23 cellular contexts compared by ENCODE assay signal in genomic region chr1:234402939-234403338, GRCh38. TPM values are rescaled to one million over a fixed set of nuclear protein-coding genes. Genes with fewer than 3 reads are reported as not detected.
DNase-seq lines count a peak whose midpoint lies in the region; ATAC-seq and TF ChIP-seq lines count a peak whose summit lies in the region.
"Had no signal": no experiment of that assay in that cellular context is flagged by ENCODE, and none has a peak within 500 bp of the region (broad histone marks: within the 10 kb centered on the region; RNA-seq: fewer than 3 reads in every experiment).

No MANE protein-coding gene starts in this region.

- no peak overlapping the region for H3K27ac ChIP-seq in CD8-positive, alpha-beta memory T cell (ENCODE audit: low read depth, low read length)
- H3K27ac ChIP-seq in spleen, result no peak overlapping the region
- H3K27ac ChIP-seq: body of pancreas, KMS-11, left lung, SK-N-MC, testis, vagina had no signal

- TF ChIP-seq POLR2A in spleen (IDR thresholded peaks at IDR 0.05), result no peak

- H3K4me1 Mint-ChIP-seq in activated T-cell treated with anti-CD3 and anti-CD28 coated beads, Interleukin-2, amount 50 U/mL, for 72 hours (ENCODE audit: low read depth), result peaks cover 79% of the 10 kb centered on the region
- peaks cover 38 to 46% (median 39%) of the 10 kb centered on the region in 3 donors for H3K4me1 Mint-ChIP-seq in CD8-positive, alpha-beta memory T cell
- H3K4me1 Mint-ChIP-seq in neural crest cell, result no peaks in the 10 kb centered on the region
- peaks cover 17 to 35% of the 10 kb centered on the region in 2 donors for H3K4me1 Mint-ChIP-seq in stimulated activated naive B cell treated with anti-CD40 and anti-IgM and Interleukin-4, amounts not matched to agents 10 μg/mL and 1 μg/mL and 100 μg/mL, for 72 hours

- H3K4me3 Mint-ChIP-seq in activated T-cell treated with anti-CD3 and anti-CD28 coated beads, Interleukin-2, amount 50 U/mL, for 72 hours, result peak overlapping the region; percentile 2 to 5
- H3K4me3 Mint-ChIP-seq in CD8-positive, alpha-beta memory T cell, result peak overlapping the region in 2 of 7 donors; percentile 21 to 54
- no peak overlapping the region for H3K4me3 Mint-ChIP-seq in neural crest cell
- H3K4me3 Mint-ChIP-seq in stimulated activated naive B cell treated with anti-CD40 and anti-IgM and Interleukin-4, amounts not matched to agents 10 μg/mL and 1 μg/mL and 100 μg/mL, for 72 hours, result no peak overlapping the region

- H3K9me3 Mint-ChIP-seq in activated T-cell treated with anti-CD3 and anti-CD28 coated beads, Interleukin-2, amount 50 U/mL, for 72 hours, result no peaks in the 10 kb centered on the region
- H3K9me3 Mint-ChIP-seq in CD8-positive, alpha-beta memory T cell, result no peaks in the 10 kb centered on the region
- peaks cover 0 to 4% of the 10 kb centered on the region in 2 donors for H3K9me3 Mint-ChIP-seq in activated naive CD4-positive, alpha-beta T cell treated with anti-CD3 and anti-CD28 coated beads, Interleukin-2, amount 50 U/mL, for 72 hours
- no peaks in the 10 kb centered on the region for H3K9me3 Mint-ChIP-seq in neural crest cell
- no peaks in the 10 kb centered on the region for H3K9me3 Mint-ChIP-seq in stimulated activated naive B cell treated with anti-CD40 and anti-IgM and Interleukin-4, amounts not matched to agents 10 μg/mL and 1 μg/mL and 100 μg/mL, for 72 hours

- POLR2A ChIA-PET in CD8-positive, alpha-beta memory T cell (lab: Charles Lee), result no interaction called here

- 85 to 95% (median 88%) methylated on average over 3 of the region's 3 CpGs for WGBS in spleen, 5 donors

- CTCF ChIA-PET in CD8-positive, alpha-beta memory T cell (lab: Charles Lee), result no interaction called here

- intact Hi-C loops in spleen (cut with DNase I; ENCODE audit: low total_unique reads), result no loop called here

- H3K27ac Mint-ChIP-seq in activated T-cell treated with anti-CD3 and anti-CD28 coated beads, Interleukin-2, amount 50 U/mL, for 72 hours, result peak overlapping the region; percentile 58
- peak overlapping the region in 7 of 8 donors; percentile 13 to 83 (median 47) for H3K27ac Mint-ChIP-seq in CD8-positive, alpha-beta memory T cell
- peak overlapping the region; percentile 34 to 63 for H3K27ac Mint-ChIP-seq in activated naive CD4-positive, alpha-beta T cell treated with anti-CD3 and anti-CD28 coated beads, Interleukin-2, amount 50 U/mL, for 72 hours
- peak overlapping the region; percentile 3 for H3K27ac Mint-ChIP-seq in neural crest cell (ENCODE audit: unreplicated experiment)
- no peak overlapping the region for H3K27ac Mint-ChIP-seq in stimulated activated naive B cell treated with anti-CD40 and anti-IgM and Interleukin-4, amounts not matched to agents 10 μg/mL and 1 μg/mL and 100 μg/mL, for 72 hours

- no peaks in the 10 kb centered on the region for H3K27me3 ChIP-seq in CD8-positive, alpha-beta memory T cell (ENCODE audit: insufficient read depth, low read length, poor library complexity, severe bottlenecking)
- no peaks in the 10 kb centered on the region for H3K27me3 ChIP-seq in spleen (replicated peaks in 1 of 7)
- H3K27me3 ChIP-seq: body of pancreas, left lung, testis, vagina had no signal

- TF ChIP-seq CTCF in neural crest cell (conservative IDR thresholded peaks at IDR 0.05), result no peak
- no peak for TF ChIP-seq CTCF in spleen (IDR thresholded peaks at IDR 0.05 in 8 of 11, conservative IDR thresholded peaks at IDR 0.05 in 3 of 11)

- peaks cover 62% of the 10 kb centered on the region for H3K4me1 ChIP-seq in CD8-positive, alpha-beta memory T cell (ENCODE audit: insufficient read depth, low read length)
- H3K4me1 ChIP-seq in spleen, result peaks cover 7 to 43% (median 19%) of the 10 kb centered on the region in 6 donors
- H3K4me1 ChIP-seq: body of pancreas, testis, vagina had no signal

- no peak for DNase-seq in activated T-cell treated with anti-CD3 and anti-CD28 coated beads, Interleukin-2, amount 50 U/mL, for 72 hours
- no peak for DNase-seq in activated T-cell treated with anti-CD3 and anti-CD28 coated beads, Interleukin-2, amount 50 U/mL, for 48 hours
- no peak for DNase-seq in CD8-positive, alpha-beta memory T cell
- DNase-seq in activated naive CD4-positive, alpha-beta T cell treated with anti-CD3 and anti-CD28 coated beads, Interleukin-2, amount 50 U/mL, for 72 hours (ENCODE audit: low spot score in 2 of 2), result no peak
- DNase-seq in neural crest cell (ENCODE audit: low read depth, low spot score) (no peak), spleen (no peak)
- DNase-seq in stimulated activated naive B cell treated with anti-CD40 and anti-IgM and Interleukin-4, amounts not matched to agents 10 μg/mL and 1 μg/mL and 100 μg/mL, for 72 hours, result no peak
- DNase-seq: activated CD8-positive, alpha-beta memory T cell treated with anti-CD3 and anti-CD28 coated beads, Interleukin-2, amount 50 U/mL, for 4 hours; DND-41; foreskin fibroblast; left lung; midbrain; NCI-H146; NCI-H2171; posterior cingulate gyrus; RPMI8226; T1000; testis had no signal

- no peaks in the 10 kb centered on the region for H3K27me3 Mint-ChIP-seq in activated T-cell treated with anti-CD3 and anti-CD28 coated beads, Interleukin-2, amount 50 U/mL, for 72 hours (ENCODE audit: low read depth)
- H3K27me3 Mint-ChIP-seq in CD8-positive, alpha-beta memory T cell, result no peaks in the 10 kb centered on the region
- H3K27me3 Mint-ChIP-seq in neural crest cell (ENCODE audit: low read depth), result no peaks in the 10 kb centered on the region
- no peaks in the 10 kb centered on the region for H3K27me3 Mint-ChIP-seq in stimulated activated naive B cell treated with anti-CD40 and anti-IgM and Interleukin-4, amounts not matched to agents 10 μg/mL and 1 μg/mL and 100 μg/mL, for 72 hours

- no peak overlapping the region for H3K4me3 ChIP-seq in CD8-positive, alpha-beta memory T cell (ENCODE audit: low read length)
- H3K4me3 ChIP-seq in spleen, result no peak overlapping the region
- H3K4me3 ChIP-seq: body of pancreas, left lung, SK-N-MC, testis, vagina had no signal

- H3K9me3 ChIP-seq in CD8-positive, alpha-beta memory T cell (ENCODE audit: low read length), result no peaks in the 10 kb centered on the region
- H3K9me3 ChIP-seq in spleen, result no peaks in the 10 kb centered on the region
- H3K9me3 ChIP-seq: body of pancreas, left lung, testis, vagina had no signal

- ATAC-seq in activated T-cell treated with anti-CD3 and anti-CD28 coated beads, Interleukin-2, amount 50 U/mL, for 72 hours (replicated peaks in 1 of 2), result no peak
- ATAC-seq in activated naive CD4-positive, alpha-beta T cell treated with anti-CD3 and anti-CD28 coated beads, Interleukin-2, amount 50 U/mL, for 72 hours, result no peak
- ATAC-seq in stimulated activated naive B cell treated with anti-CD40 and anti-IgM and Interleukin-4, amounts not matched to agents 10 μg/mL and 1 μg/mL and 100 μg/mL, for 72 hours (replicated peaks), result no peak
- ATAC-seq: activated CD4-positive, CD25-positive, alpha-beta regulatory T cell treated with anti-CD3 and anti-CD28 coated beads, Interleukin-2, amount 50 U/mL, for 24 hours; body of pancreas; left lung had no signal

- no peaks in the 10 kb centered on the region for H3K36me3 ChIP-seq in CD8-positive, alpha-beta memory T cell (ENCODE audit: insufficient read depth, low read length)
- peaks cover 0 to 21% (median 5%) of the 10 kb centered on the region in 6 donors for H3K36me3 ChIP-seq in spleen
- H3K36me3 ChIP-seq: vagina had no signal

- H3K36me3 Mint-ChIP-seq in activated T-cell treated with anti-CD3 and anti-CD28 coated beads, Interleukin-2, amount 50 U/mL, for 72 hours (ENCODE audit: insufficient read depth in 2 of 2), result peaks cover 0 to 2% of the 10 kb centered on the region in 2 donors
- H3K36me3 Mint-ChIP-seq in CD8-positive, alpha-beta memory T cell, result peaks cover 4 to 25% (median 5%) of the 10 kb centered on the region in 3 donors
- peaks cover 11 to 13% of the 10 kb centered on the region in 2 donors for H3K36me3 Mint-ChIP-seq in activated naive CD4-positive, alpha-beta T cell treated with anti-CD3 and anti-CD28 coated beads, Interleukin-2, amount 50 U/mL, for 72 hours
- H3K36me3 Mint-ChIP-seq in neural crest cell (ENCODE audit: low read depth), result no peaks in the 10 kb centered on the region
- peaks cover 9 to 49% of the 10 kb centered on the region in 2 donors for H3K36me3 Mint-ChIP-seq in stimulated activated naive B cell treated with anti-CD40 and anti-IgM and Interleukin-4, amounts not matched to agents 10 μg/mL and 1 μg/mL and 100 μg/mL, for 72 hours

RNA-seq across cellular contexts. Expression of gene COA6, which starts 29.7 kb away (rescaled TPM):
- 10 to 100 TPM; 55.3 to 58.2 TPM for total RNA-seq in activated T-cell treated with anti-CD3 and anti-CD28 coated beads, Interleukin-2, amount 50 U/mL, for 72 hours
- 10 to 100 TPM; 49.1 to 51.9 TPM for total RNA-seq in CD8-positive, alpha-beta memory T cell
- 40.1 TPM for polyA plus RNA-seq in CD8-positive, alpha-beta memory T cell
- total RNA-seq in activated naive CD4-positive, alpha-beta T cell treated with anti-CD3 and anti-CD28 coated beads, Interleukin-2, amount 50 U/mL, for 72 hours, result 10 to 100 TPM; 58.9 to 79.4 TPM
- total RNA-seq in neural crest cell, result 32.0 and 36.3 TPM in 2 replicates
- total RNA-seq in spleen, result 10 to 100 TPM in 6 of 7 donors, 1 to 10 TPM in 1; 6.9 to 18.9 (median 18.1) TPM
- 10 to 100 TPM; 44.1 to 57.4 (median 54.0) TPM for polyA plus RNA-seq in spleen

Comparison
In these comparisons a context has a peak if more than half of its experiments do, and no peak if none do; other contexts are left out.
1. H3K4me3 Mint-ChIP-seq: peak in activated T-cell treated with anti-CD3 and anti-CD28 coated beads, Interleukin-2, amount 50 U/mL, for 72 hours (2 of 2); none in neural crest cell (single experiment) and stimulated activated naive B cell treated with anti-CD40 and anti-IgM and Interleukin-4, amounts not matched to agents 10 μg/mL and 1 μg/mL and 100 μg/mL, for 72 hours (0 of 2).